In genomic region chr10:5530846-5531557, GRCh38 we compare ENCODE assay signal across 34 cellular contexts. TPM values are rescaled to one million over a fixed set of nuclear protein-coding genes. Genes with fewer than 3 reads are reported as not detected.
DNase-seq lines count a peak whose midpoint lies in the region; ATAC-seq and TF ChIP-seq lines count a peak whose summit lies in the region.
"Had no signal": no experiment of that assay in that cellular context is flagged by ENCODE, and none has a peak within 500 bp of the region (broad histone marks: within the 10 kb centered on the region; RNA-seq: fewer than 3 reads in every experiment).

No MANE protein-coding gene starts in this region.

- peak; percentile 20 for DNase-seq in activated CD4-positive, CD25-positive, alpha-beta regulatory T cell treated with anti-CD3 and anti-CD28 coated beads, Interleukin-2, amount 50 U/mL, for 72 hours
- no peak for DNase-seq in activated CD4-positive, CD25-positive, alpha-beta regulatory T cell (lab: John Stamatoyannopoulos, UW)
- peak in 1 of 2 donors; percentile 56 for DNase-seq in ascending aorta (ENCODE audit: low spot score in 2 of 2)
- peak; percentile 40 for DNase-seq in left lobe of liver (ENCODE audit: low spot score)
- DNase-seq in stomach: peak; percentile 16
- no peak for DNase-seq in GM13976 (ENCODE audit: low spot score)
- no peak for DNase-seq in NCI-H1436 (lab: John Stamatoyannopoulos, UW)
- DNase-seq: activated CD4-positive, alpha-beta T cell treated with anti-CD3 and anti-CD28 coated beads for 36 hours; CD4-positive, alpha-beta memory T cell; foreskin keratinocyte; HFFc6; immature natural killer cell; NCI-H1105; NCI-H2029; NCI-H226; NCI-H748 treated with DMSO at 0.1 percent for 48 hours; stimulated activated CD4-positive, alpha-beta T cell treated with anti-CD3 and anti-CD28 coated beads, Interleukin-2, amount 100 ng/mL, for 24 hours; substantia nigra; T-helper 1 cell had no signal

- TF ChIP-seq EP300 in stomach (IDR thresholded peaks at IDR 0.05): no peak

- H3K36me3 ChIP-seq in ascending aorta (no peaks in the 10 kb centered on the region), stomach (no peaks in the 10 kb centered on the region)

- intact Hi-C loops in ascending aorta (cut with DNase I) (loop anchor here (5.0 to 10.0 kb wide), 2 partner anchors 64 to 456 kb away; no protein-coding TSS in a partner anchor), stomach (cut with DNase I; ENCODE audit: low total_unique reads) (no loop called here)

- peak overlapping the region; percentile 73 to 86 for H3K27ac ChIP-seq in ascending aorta
- peak overlapping the region in 1 of 5 donors; percentile 57 for H3K27ac ChIP-seq in stomach
- H3K27ac ChIP-seq: 22Rv1, body of pancreas, epithelial cell of prostate, foreskin keratinocyte, hepatocyte had no signal

- no peak for TF ChIP-seq CTCF in ascending aorta (IDR thresholded peaks at IDR 0.05)
- no peak for TF ChIP-seq CTCF in stomach (IDR thresholded peaks at IDR 0.05)
- no peak for TF ChIP-seq CTCF in GM13976 (IDR thresholded peaks at IDR 0.05; ENCODE audit: borderline replicate concordance, control extremely low read depth, extremely low read depth, insufficient read depth, missing control alignments)

- H3K9me3 ChIP-seq in ascending aorta (no peaks in the 10 kb centered on the region), stomach (no peaks in the 10 kb centered on the region)
- H3K9me3 ChIP-seq: body of pancreas had no signal

- H3K27me3 ChIP-seq in ascending aorta: no peaks in the 10 kb centered on the region
- H3K27me3 ChIP-seq in stomach: no peaks in the 10 kb centered on the region
- H3K27me3 ChIP-seq: body of pancreas, foreskin keratinocyte, hepatocyte had no signal

- WGBS in stomach, 5 donors: 92 to 96% (median 94%) methylated on average over 16 of the region's 16 CpGs

- no peak for TF ChIP-seq POLR2A in stomach (IDR thresholded peaks at IDR 0.05)

- H3K4me1 ChIP-seq in ascending aorta: peaks cover 9 to 62% of the 10 kb centered on the region in 2 donors
- H3K4me1 ChIP-seq in stomach: peaks cover 6 to 47% (median 14%) of the 10 kb centered on the region in 4 donors
- H3K4me1 ChIP-seq: foreskin keratinocyte had no signal

- in situ Hi-C loops in GM13976 (cut with MboI; ENCODE audit: low sequenced_read_pairs, unreplicated experiment): no loop called here

- H3K4me3 ChIP-seq in ascending aorta: no peak overlapping the region
- H3K4me3 ChIP-seq in stomach: no peak overlapping the region
- H3K4me3 ChIP-seq: body of pancreas, hepatocyte, skin epidermis had no signal

- ATAC-seq in left lobe of liver (no peak), HG03457 (IDR thresholded peaks at IDR 0.05; ENCODE audit: unreplicated experiment) (no peak)
- ATAC-seq: activated CD4-positive, alpha-beta T cell treated with anti-CD3 and anti-CD28 coated beads for 36 hours; activated T-helper 17 cell treated with anti-CD3 and anti-CD28 coated beads, Interleukin-2, amount 50 U/mL, for 72 hours; body of pancreas; foreskin keratinocyte had no signal

RNA-seq across cellular contexts. Expression of gene CALML3, which starts 6.2 kb away (rescaled TPM):
- total RNA-seq in ascending aorta (not detected), left lobe of liver (not detected), stomach (not detected)
- polyA plus RNA-seq in stomach: 10 to 100 TPM in 1 of 3 donors, under 1 TPM in 1, not detected in 1; 0.46 to 64.6 TPM
- total RNA-seq: activated CD4-positive, alpha-beta T cell treated with anti-CD3 and anti-CD28 coated beads for 36 hours; activated T-helper 17 cell treated with anti-CD3 and anti-CD28 coated beads, Interleukin-2, amount 50 U/mL, for 72 hours; body of pancreas; CD4-positive, alpha-beta memory T cell; G401; hepatocyte; HFFc6; M059J; mononuclear cell; neural crest cell; pulmonary artery endothelial cell; RPMI7951; SK-MEL-5 had no signal
- polyA plus RNA-seq: CD4-positive, alpha-beta memory T cell; hepatocyte; immature natural killer cell had no signal

RNA-seq across cellular contexts. Expression of gene CALML5, which starts 31.6 kb away (rescaled TPM):
- total RNA-seq in ascending aorta (not detected), left lobe of liver (not detected), stomach (under 1 TPM in 1 of 5 donors, not detected in 4; 0.92 TPM)
- 10 to 100 TPM in 1 of 3 donors, 1 to 10 TPM in 1, not detected in 1; 2.4 to 16.2 TPM for polyA plus RNA-seq in stomach
- total RNA-seq: activated CD4-positive, alpha-beta T cell treated with anti-CD3 and anti-CD28 coated beads for 36 hours; activated T-helper 17 cell treated with anti-CD3 and anti-CD28 coated beads, Interleukin-2, amount 50 U/mL, for 72 hours; body of pancreas; CD4-positive, alpha-beta memory T cell; cerebellum; G401; hepatocyte; HFFc6; M059J; mononuclear cell; neural crest cell; pulmonary artery endothelial cell; RPMI7951; SK-MEL-5 had no signal
- polyA plus RNA-seq: CD4-positive, alpha-beta memory T cell; hepatocyte; immature natural killer cell had no signal

Comparison
In these comparisons a context has a peak if more than half of its experiments do, and no peak if none do; other contexts are left out.
1. DNase-seq: peak in activated CD4-positive, CD25-positive, alpha-beta regulatory T cell treated with anti-CD3 and anti-CD28 coated beads, Interleukin-2, amount 50 U/mL, for 72 hours (single experiment), left lobe of liver (single experiment) and stomach (single experiment); none in activated CD4-positive, CD25-positive, alpha-beta regulatory T cell (0 of 4), GM13976 (single experiment) and NCI-H1436 (single experiment).